ENCODE assay signal across 38 cellular contexts in genomic region chr19:40511487-40511886, GRCh38.
"Had no signal": no experiment of that assay in that cellular context is flagged by ENCODE, and none has a peak within 500 bp of the region (broad histone marks: within the 10 kb centered on the region; RNA-seq: fewer than 3 reads in every experiment).

No MANE protein-coding gene starts in this region.

- H3K36me3 ChIP-seq: adrenal gland, ascending aorta, cardiac muscle cell had no signal

- DNase-seq: activated B cell treated with CpG ODN at 0.5 μM for 24 hours; activated CD4-positive, alpha-beta memory T cell treated with anti-CD3 and anti-CD28 coated beads for 36 hours; activated CD4-positive, alpha-beta T cell treated with anti-CD3 and anti-CD28 coated beads for 4 hours; activated CD4-positive, alpha-beta T cell treated with anti-CD3 and anti-CD28 coated beads, Interleukin-2, amount 10 ng/mL, durations not matched to agents 24 days and 14 days; activated CD4-positive, alpha-beta T cell treated with anti-CD3 and anti-CD28 coated beads, Interleukin-2, amount 50 U/mL, for 1 hour; activated CD4-positive, alpha-beta T cell treated with anti-CD3 and anti-CD28 coated beads, Interleukin-2, amount 50 U/mL, for 4 hours; activated CD4-positive, CD25-positive, alpha-beta regulatory T cell treated with anti-CD3 and anti-CD28 coated beads, Interleukin-2, amount 50 U/mL, for 72 hours; activated CD8-positive, alpha-beta memory T cell treated with anti-CD3 and anti-CD28 coated beads, Interleukin-2, amount 50 U/mL, for 4 hours; activated CD8-positive, alpha-beta T cell treated with anti-CD3 and anti-CD28 coated beads for 36 hours; activated effector memory CD4-positive, alpha-beta T cell treated with anti-CD3 and anti-CD28 coated beads, Interleukin-2, amount 50 U/mL, for 16 hours; activated gamma-delta T cell treated with Interleukin-2 at 50 U/mL for 16 hours; activated naive CD4-positive, alpha-beta T cell; activated naive CD4-positive, alpha-beta T cell treated with anti-CD3 and anti-CD28 coated beads for 36 hours; activated naive CD4-positive, alpha-beta T cell treated with anti-CD3 and anti-CD28 coated beads, Interleukin-2, amount 50 U/mL, for 16 hours; activated naive CD8-positive, alpha-beta T cell treated with anti-CD3 and anti-CD28 coated beads for 36 hours; activated T-cell treated with anti-CD3 and anti-CD28 coated beads for 4 hours; activated T-cell treated with anti-CD3 and anti-CD28 coated beads, Interleukin-2, amount 50 U/mL, for 1 hour; activated T-cell treated with anti-CD3 and anti-CD28 coated beads, Interleukin-2, amount 50 U/mL, for 4 hours; activated T-cell treated with anti-CD3 and anti-CD28 coated beads, Interleukin-2, amount 50 U/mL, for 72 hours; adrenal gland; amygdala; anterior cingulate cortex; caudate nucleus; cerebellar nuclear complex; T-helper 2 cell; T-helper 9 cell had no signal

- H3K9me3 Mint-ChIP-seq: activated B cell treated with CpG ODN at 0.5 μM for 24 hours; activated CD4-positive, alpha-beta memory T cell treated with anti-CD3 and anti-CD28 coated beads for 36 hours; activated CD4-positive, alpha-beta T cell treated with anti-CD3 and anti-CD28 coated beads, Interleukin-2, amount 10 ng/mL, durations not matched to agents 24 days and 14 days; activated CD8-positive, alpha-beta T cell treated with anti-CD3 and anti-CD28 coated beads for 36 hours; activated naive CD4-positive, alpha-beta T cell treated with anti-CD3 and anti-CD28 coated beads for 36 hours; activated naive CD4-positive, alpha-beta T cell treated with anti-CD3 and anti-CD28 coated beads, Interleukin-2, amount 50 U/mL, for 72 hours; activated naive CD8-positive, alpha-beta T cell treated with anti-CD3 and anti-CD28 coated beads for 36 hours; activated T-cell treated with anti-CD3 and anti-CD28 coated beads, Interleukin-2, amount 50 U/mL, for 4 hours; activated T-cell treated with anti-CD3 and anti-CD28 coated beads, Interleukin-2, amount 50 U/mL, for 72 hours; activated T-helper 1 cell treated with anti-CD3 and anti-CD28 coated beads, Interleukin-12 subunit alpha, Interleukin-12 subunit beta, Interleukin-2, Interleukin-4 antibody, amounts not matched to agents 30 ng/mL and 10 ng/mL and 1 ng/mL, durations not matched to agents 14 hours and 24 hours and 36 hours; activated T-helper 17 cell treated with anti-CD3 and anti-CD28 coated beads, Interleukin-2, amount 50 U/mL, for 72 hours; central memory CD8-positive, alpha-beta T cell; T-helper 1 cell treated with Interleukin-12 subunit alpha and Interleukin-12 subunit beta and Interleukin-4 antibody, amounts not matched to agents 30 μg/mL and 1 μg/mL, for 36 hours; T-helper 2 cell treated with Interferon-gamma antibody and Interleukin-4, amounts not matched to agents 5 μg/mL and 100 μg/mL, for 36 hours had no signal

- H3K4me3 Mint-ChIP-seq: activated B cell treated with CpG ODN at 0.5 μM for 24 hours; activated CD4-positive, alpha-beta memory T cell treated with anti-CD3 and anti-CD28 coated beads for 36 hours; activated CD4-positive, alpha-beta T cell treated with anti-CD3 and anti-CD28 coated beads, Interleukin-2, amount 10 ng/mL, durations not matched to agents 24 days and 14 days; activated CD8-positive, alpha-beta T cell treated with anti-CD3 and anti-CD28 coated beads for 36 hours; activated naive CD8-positive, alpha-beta T cell treated with anti-CD3 and anti-CD28 coated beads for 36 hours; activated T-cell treated with anti-CD3 and anti-CD28 coated beads, Interleukin-2, amount 50 U/mL, for 4 hours; activated T-helper 1 cell treated with anti-CD3 and anti-CD28 coated beads, Interleukin-12 subunit alpha, Interleukin-12 subunit beta, Interleukin-2, Interleukin-4 antibody, amounts not matched to agents 30 ng/mL and 10 ng/mL and 1 ng/mL, durations not matched to agents 14 hours and 24 hours and 36 hours; central memory CD8-positive, alpha-beta T cell; T-helper 2 cell treated with Interferon-gamma antibody and Interleukin-4, amounts not matched to agents 5 μg/mL and 100 μg/mL, for 36 hours had no signal

- FAIRE-seq: bronchial epithelial cell, TTC549 had no signal

- H3K4me3 ChIP-seq: adrenal gland, ascending aorta, cardiac muscle cell had no signal

- H3K4me1 Mint-ChIP-seq: activated naive CD8-positive, alpha-beta T cell treated with anti-CD3 and anti-CD28 coated beads for 36 hours; activated T-helper 17 cell treated with anti-CD3 and anti-CD28 coated beads, Interleukin-2, amount 50 U/mL, for 72 hours; brain; central memory CD8-positive, alpha-beta T cell had no signal

- H3K9me3 ChIP-seq: adrenal gland, ascending aorta had no signal

- ATAC-seq: activated CD8-positive, alpha-beta T cell treated with anti-CD3 and anti-CD28 coated beads for 36 hours; activated T-cell treated with anti-CD3 and anti-CD28 coated beads, Interleukin-2, amount 50 U/mL, for 72 hours; activated T-helper 17 cell treated with anti-CD3 and anti-CD28 coated beads, Interleukin-2, amount 50 U/mL, for 72 hours had no signal

- H3K27ac Mint-ChIP-seq: activated B cell treated with CpG ODN at 0.5 μM for 24 hours; activated CD4-positive, alpha-beta memory T cell treated with anti-CD3 and anti-CD28 coated beads for 36 hours; activated CD4-positive, alpha-beta T cell treated with anti-CD3 and anti-CD28 coated beads, Interleukin-2, amount 10 ng/mL, durations not matched to agents 24 days and 14 days; activated CD8-positive, alpha-beta T cell treated with anti-CD3 and anti-CD28 coated beads for 36 hours; activated naive CD4-positive, alpha-beta T cell treated with anti-CD3 and anti-CD28 coated beads for 36 hours; activated naive CD4-positive, alpha-beta T cell treated with anti-CD3 and anti-CD28 coated beads, Interleukin-2, amount 50 U/mL, for 72 hours; activated naive CD8-positive, alpha-beta T cell treated with anti-CD3 and anti-CD28 coated beads for 36 hours; activated T-cell treated with anti-CD3 and anti-CD28 coated beads, Interleukin-2, amount 50 U/mL, for 72 hours; activated T-helper 1 cell treated with anti-CD3 and anti-CD28 coated beads, Interleukin-12 subunit alpha, Interleukin-12 subunit beta, Interleukin-2, Interleukin-4 antibody, amounts not matched to agents 30 ng/mL and 10 ng/mL and 1 ng/mL, durations not matched to agents 14 hours and 24 hours and 36 hours; activated T-helper 17 cell treated with anti-CD3 and anti-CD28 coated beads, Interleukin-2, amount 50 U/mL, for 72 hours; brain; T-helper 1 cell treated with Interleukin-12 subunit alpha and Interleukin-12 subunit beta and Interleukin-4 antibody, amounts not matched to agents 30 μg/mL and 1 μg/mL, for 36 hours; T-helper 2 cell treated with Interferon-gamma antibody and Interleukin-4, amounts not matched to agents 5 μg/mL and 100 μg/mL, for 36 hours had no signal

- H3K27ac ChIP-seq: adrenal gland, ascending aorta, cardiac muscle cell, VCaP had no signal

- H3K36me3 Mint-ChIP-seq: activated CD4-positive, alpha-beta memory T cell treated with anti-CD3 and anti-CD28 coated beads for 36 hours; activated naive CD8-positive, alpha-beta T cell treated with anti-CD3 and anti-CD28 coated beads for 36 hours had no signal
